In the genomic region with DNA sequence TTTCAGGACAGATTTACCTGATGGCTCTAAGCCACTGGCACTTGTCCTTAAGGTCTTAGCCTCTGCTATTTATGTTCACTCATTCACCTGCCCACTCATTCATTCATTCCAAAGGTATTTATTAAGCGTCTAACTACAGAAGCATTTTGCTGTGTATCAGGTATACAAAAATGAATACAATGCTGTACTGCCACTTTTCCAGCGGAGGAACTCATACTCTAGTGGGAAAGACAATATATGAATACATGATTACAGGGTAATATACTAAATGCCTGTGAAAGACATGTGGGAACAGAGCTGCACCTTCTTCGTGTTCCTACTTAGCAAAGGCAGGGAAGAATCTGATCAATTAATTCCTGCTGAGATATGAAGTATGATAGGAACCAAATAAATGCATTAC, we compare ENCODE assay signal across 8 cellular contexts.
"Had no signal": no experiment of that assay in that cellular context is flagged by ENCODE, and none has a peak within 500 bp of the region (broad histone marks: within the 10 kb centered on the region; RNA-seq: fewer than 3 reads in every experiment).

No MANE protein-coding gene starts in this region.

- H3K27ac ChIP-seq: GM23248, HL-60 had no signal

- H3K36me3 ChIP-seq: HAP-1 had no signal

- H3K4me3 ChIP-seq: GM23248, HAP-1, K562 had no signal

- H3K4me3 Mint-ChIP-seq: HFFc6 had no signal

- H3K9me3 Mint-ChIP-seq: HFFc6 had no signal

- H3K9ac ChIP-seq: GM23248 had no signal

- DNase-seq: GM23248, GOT3, H7, HFFc6, IMR-90 had no signal

- H3K9me3 ChIP-seq: HAP-1 had no signal

- H2AFZ ChIP-seq: GM23248 had no signal

- H3K4me1 ChIP-seq: HAP-1 had no signal
